ENCODE assay signal across 8 cellular contexts in the genomic region with DNA sequence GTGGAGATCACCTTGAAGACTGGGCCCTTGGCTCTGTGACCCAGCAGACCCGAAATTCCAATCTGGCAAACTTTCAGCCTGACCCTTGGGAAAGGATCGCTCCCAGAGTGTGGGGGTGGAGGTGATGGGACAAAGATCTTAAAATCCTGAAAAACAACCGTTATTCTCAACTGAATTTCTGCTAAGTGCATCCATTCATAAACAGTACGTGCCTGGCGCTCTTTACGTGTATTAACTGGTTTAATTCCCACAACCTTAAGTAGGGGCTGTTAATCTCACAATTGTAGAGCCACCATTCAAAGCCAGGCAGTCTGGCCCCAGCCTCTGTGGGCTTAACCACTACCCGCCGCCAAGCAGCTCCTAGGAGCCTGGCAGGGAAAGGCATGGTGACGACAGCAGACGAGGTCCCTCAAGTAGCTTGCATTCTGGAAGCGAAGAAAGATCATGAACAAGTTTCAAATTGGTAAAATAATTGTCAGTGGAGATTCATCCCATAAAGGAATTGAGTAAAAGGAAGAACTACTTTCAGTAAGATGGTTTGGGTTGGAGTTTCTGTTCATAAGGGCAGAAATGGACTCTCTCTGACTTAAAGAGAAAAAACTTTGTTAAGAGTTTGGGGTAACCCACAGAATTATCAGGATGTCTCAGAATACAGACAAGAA. TPM values are rescaled to one million over a fixed set of nuclear protein-coding genes. Genes with fewer than 3 reads are reported as not detected.
DNase-seq lines count a peak whose midpoint lies in the region; ATAC-seq and TF ChIP-seq lines count a peak whose summit lies in the region.

No MANE protein-coding gene starts in this region.

- TF ChIP-seq CTCF in progenitor cell of endocrine pancreas (IDR thresholded peaks at IDR 0.05; ENCODE audit: unreplicated experiment) = no peak

- H3K4me1 Mint-ChIP-seq in progenitor cell of endocrine pancreas (ENCODE audit: low read depth) = peaks cover 22% of the 10 kb centered on the region

- H3K27ac Mint-ChIP-seq in progenitor cell of endocrine pancreas = no peak overlapping the region

- intact Hi-C loops in Right ventricle myocardium superior (cut with DNase I) = no loop called here

- H3K4me3 Mint-ChIP-seq in progenitor cell of endocrine pancreas (ENCODE audit: low read depth) = peak overlapping the region; percentile 74

- H3K9me3 Mint-ChIP-seq in progenitor cell of endocrine pancreas (ENCODE audit: low read depth) = peaks cover 1% of the 10 kb centered on the region

- DNase-seq in SKM-1 (lab: John Stamatoyannopoulos, UW; ENCODE audit: unreplicated experiment) (peak; percentile 75), SKM-1 treated with dmso at 0.1 percent for 144 hours (lab: John Stamatoyannopoulos, UW; ENCODE audit: unreplicated experiment) (no peak), NCI-H526 treated with DMSO at 0.1 percent for 48 hours (lab: John Stamatoyannopoulos, UW) (peak; percentile 79), Right ventricle myocardium superior (peak; percentile 78), progenitor cell of endocrine pancreas (ENCODE audit: low spot score, unreplicated experiment) (no peak), COLO829 (ENCODE audit: low spot score) (no peak)
- peak; percentile 28 for DNase-seq in activated naive CD4-positive, alpha-beta T cell treated with anti-CD3 and anti-CD28 coated beads, Interleukin-2, amount 50 U/mL, for 16 hours

- peaks cover 73% of the 10 kb centered on the region for H3K27me3 Mint-ChIP-seq in progenitor cell of endocrine pancreas

- peak; percentile 30 for ATAC-seq in HG02870 (IDR thresholded peaks at IDR 0.05; ENCODE audit: unreplicated experiment)
- ATAC-seq in Right ventricle myocardium superior (ENCODE audit: poor library complexity) = peak; percentile 60

- no peaks in the 10 kb centered on the region for H3K36me3 Mint-ChIP-seq in progenitor cell of endocrine pancreas (ENCODE audit: insufficient read depth)

RNA-seq across cellular contexts. Expression of gene RGS16, which starts 11.4 kb away (rescaled TPM):
- total RNA-seq in Right ventricle myocardium superior (1.0 TPM), progenitor cell of endocrine pancreas (0.98 and 1.5 TPM in 2 replicates)

RNA-seq across cellular contexts. Expression of gene RNASEL, which starts 26.5 kb away (rescaled TPM):
- 3.3 TPM for total RNA-seq in Right ventricle myocardium superior
- total RNA-seq in progenitor cell of endocrine pancreas = 4.2 and 4.4 TPM in 2 replicates

Comparison
In these comparisons a context has a peak if more than half of its experiments do, and no peak if none do; other contexts are left out.
1. DNase-seq: peak in SKM-1 (single experiment), NCI-H526 treated with DMSO at 0.1 percent for 48 hours (single experiment), activated naive CD4-positive, alpha-beta T cell treated with anti-CD3 and anti-CD28 coated beads, Interleukin-2, amount 50 U/mL, for 16 hours (single experiment) and Right ventricle myocardium superior (single experiment); none in SKM-1 treated with dmso at 0.1 percent for 144 hours (single experiment), progenitor cell of endocrine pancreas (single experiment) and COLO829 (single experiment).